Comparison of ENCODE assay signal across 1 cellular context in the genomic region with DNA sequence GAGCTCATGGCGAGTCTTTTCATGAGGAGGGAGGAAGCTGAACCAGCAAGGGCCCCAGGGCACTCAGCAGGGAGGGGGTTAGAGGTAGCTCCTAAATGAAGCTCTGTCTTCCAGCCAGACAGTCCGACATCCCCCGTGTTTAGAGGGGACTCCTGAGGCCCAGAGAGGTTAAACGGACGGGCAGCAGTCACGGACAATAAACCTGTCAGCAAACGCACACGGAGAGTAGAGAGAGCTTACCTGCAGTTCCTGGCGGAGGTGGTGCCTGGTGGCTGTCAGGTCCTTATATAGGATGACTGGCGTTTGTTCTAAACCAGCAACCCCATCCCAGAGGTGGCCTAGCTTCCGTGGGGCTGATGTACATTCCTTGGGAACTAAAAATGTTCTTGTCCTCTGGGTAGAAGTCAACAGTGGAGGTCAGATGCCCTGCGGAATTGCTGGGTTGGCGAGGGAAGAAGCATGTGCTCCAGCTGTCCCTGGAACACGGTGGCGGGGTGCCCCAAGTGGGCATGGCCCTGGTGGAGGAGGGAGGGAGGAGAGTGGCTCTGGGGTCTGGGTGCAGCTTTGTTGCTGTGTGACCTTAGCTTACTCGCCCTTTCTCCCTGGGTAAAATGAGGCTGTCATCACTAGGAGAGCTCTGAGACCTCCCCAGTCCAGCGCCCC.
TF ChIP-seq lines count a peak whose summit lies in the region.

No MANE protein-coding gene starts in this region.

TF ChIP-seq in K562, 482 proteins besides CTCF, POLR2A, EP300 and RAD21:
- no peak for TF ChIP-seq EWSR1 (IDR thresholded peaks at IDR 0.05; ENCODE audit: borderline replicate concordance, low read depth, partially characterized antibody)
- peak; percentile 53 for TF ChIP-seq POLR2G (IDR thresholded peaks at IDR 0.05; ENCODE audit: low read depth, low read length)
- TF ChIP-seq SRSF3 (IDR thresholded peaks at IDR 0.05; ENCODE audit: insufficient read depth, low read length) = no peak
